Comparison of ENCODE assay signal across 11 cellular contexts in the genomic region with DNA sequence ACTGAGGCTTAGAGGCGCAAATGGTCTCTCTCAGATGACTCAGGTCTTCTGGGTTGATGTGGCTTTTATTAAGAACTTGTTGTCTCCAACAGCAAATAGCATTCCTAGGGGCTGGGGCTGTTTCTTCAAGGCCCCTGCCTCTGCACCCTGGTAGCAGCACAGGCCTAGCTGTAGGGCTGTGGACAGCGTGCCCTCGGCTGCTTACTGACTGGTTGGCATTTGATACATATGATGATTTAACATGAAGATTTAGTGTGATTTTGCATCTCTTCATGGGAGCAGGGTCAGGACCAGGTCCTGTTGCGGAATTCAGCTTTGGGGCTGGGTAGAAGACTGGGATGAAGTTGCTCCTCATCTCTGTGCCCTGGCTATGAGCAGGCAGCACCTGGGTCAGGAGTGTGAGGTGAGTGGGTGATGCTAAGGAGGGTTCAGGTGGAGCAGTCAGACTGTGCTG. TPM values are rescaled to one million over a fixed set of nuclear protein-coding genes. Genes with fewer than 3 reads are reported as not detected.
A peak's percentile ranks its signal among the peaks of the same experiment; 100 is the strongest.
DNase-seq lines count a peak whose midpoint lies in the region; ATAC-seq, FAIRE-seq and TF ChIP-seq lines count a peak whose summit lies in the region.
"Had no signal": no experiment of that assay in that cellular context is flagged by ENCODE, and none has a peak within 500 bp of the region (broad histone marks: within the 10 kb centered on the region; RNA-seq: fewer than 3 reads in every experiment).

No MANE protein-coding gene starts in this region.

- intact Hi-C loops in Right ventricle myocardium superior (cut with DNase I), result no loop called here
- intact Hi-C loops in activated T-helper 2 cell treated with anti-CD3 and anti-CD28 coated beads, Interferon-gamma antibody, Interleukin-2, Interleukin-4, amounts not matched to agents 10 μg/mL and 5 μg/mL and 100 μg/mL, durations not matched to agents 14 hours and 24 hours and 36 hours (cut with micrococcal nuclease), result loop anchor here (1.0 kb wide), 4 partner anchors 20 to 42 kb away; a partner anchor contains a TSS
- intact Hi-C loops in kidney (cut with DNase I), result no loop called here

- TF ChIP-seq CTCF in right atrium auricular region (IDR thresholded peaks at IDR 0.05) (no peak), kidney (IDR thresholded peaks at IDR 0.05; ENCODE audit: borderline replicate concordance, extremely low read depth, insufficient read depth) (no peak), upper lobe of left lung (IDR thresholded peaks at IDR 0.05) (no peak), omental fat pad (IDR thresholded peaks at IDR 0.05) (no peak)

- peaks cover 70% of the 10 kb centered on the region for H3K4me1 Mint-ChIP-seq in activated T-helper 2 cell treated with anti-CD3 and anti-CD28 coated beads, Interferon-gamma antibody, Interleukin-2, Interleukin-4, amounts not matched to agents 10 μg/mL and 5 μg/mL and 100 μg/mL, durations not matched to agents 14 hours and 24 hours and 36 hours (ENCODE audit: low read depth)

- H3K4me3 Mint-ChIP-seq in activated T-helper 2 cell treated with anti-CD3 and anti-CD28 coated beads, Interferon-gamma antibody, Interleukin-2, Interleukin-4, amounts not matched to agents 10 μg/mL and 5 μg/mL and 100 μg/mL, durations not matched to agents 14 hours and 24 hours and 36 hours (ENCODE audit: low read depth), result peak overlapping the region; percentile 66

- no peak overlapping the region for H3K9ac ChIP-seq in kidney (ENCODE audit: low read length in 2 of 2)

- no peak for TF ChIP-seq EP300 in upper lobe of left lung (IDR thresholded peaks at IDR 0.05)

- H3K27ac Mint-ChIP-seq in activated T-helper 2 cell treated with anti-CD3 and anti-CD28 coated beads, Interferon-gamma antibody, Interleukin-2, Interleukin-4, amounts not matched to agents 10 μg/mL and 5 μg/mL and 100 μg/mL, durations not matched to agents 14 hours and 24 hours and 36 hours, result peak overlapping the region; percentile 98

- FAIRE-seq in kidney (lab: Jason Lieb, UNC), result no peak

- ATAC-seq in Right ventricle myocardium superior (ENCODE audit: poor library complexity) (no peak), upper lobe of left lung (ENCODE audit: low FRiP score in 2 of 2) (peak in 1 of 2 donors; percentile 37), omental fat pad (ENCODE audit: low FRiP score) (no peak)

- H3K27me3 Mint-ChIP-seq in activated T-helper 2 cell treated with anti-CD3 and anti-CD28 coated beads, Interferon-gamma antibody, Interleukin-2, Interleukin-4, amounts not matched to agents 10 μg/mL and 5 μg/mL and 100 μg/mL, durations not matched to agents 14 hours and 24 hours and 36 hours (ENCODE audit: low read depth), result no peaks in the 10 kb centered on the region

- H3K9me3 ChIP-seq in right atrium auricular region (no peaks in the 10 kb centered on the region), kidney (ENCODE audit: control insufficient read depth in 1 of 2, low read length in 2 of 2) (no peaks in the 10 kb centered on the region), upper lobe of left lung (no peaks in the 10 kb centered on the region)
- H3K9me3 ChIP-seq: tibial nerve had no signal

- H3K36me3 ChIP-seq in right atrium auricular region (no peaks in the 10 kb centered on the region), kidney (ENCODE audit: control insufficient read depth in 1 of 2, insufficient read depth in 2 of 2, low read length in 2 of 2) (no peaks in the 10 kb centered on the region), upper lobe of left lung (no peaks in the 10 kb centered on the region)
- H3K36me3 ChIP-seq: tibial nerve had no signal

- DNase-seq in right atrium auricular region (ENCODE audit: low spot score) (no peak), Right ventricle myocardium superior (no peak), kidney (no peak), upper lobe of left lung (no peak), omental fat pad (ENCODE audit: low spot score) (no peak), NCI-H2029 treated with DMSO at 0.1 percent for 48 hours (lab: John Stamatoyannopoulos, UW) (no peak), NCI-H187 (lab: John Stamatoyannopoulos, UW) (no peak)
- no peak for DNase-seq in activated T-helper 2 cell treated with anti-CD3 and anti-CD28 coated beads, Interferon-gamma antibody, Interleukin-2, Interleukin-4, amounts not matched to agents 10 μg/mL and 5 μg/mL and 100 μg/mL, durations not matched to agents 14 hours and 24 hours and 36 hours (ENCODE audit: low spot score)
- DNase-seq: NCI-H1105 had no signal

- H3K27me3 ChIP-seq in right atrium auricular region (no peaks in the 10 kb centered on the region), upper lobe of left lung (no peaks in the 10 kb centered on the region)
- H3K27me3 ChIP-seq: tibial nerve had no signal

- H3K4me3 ChIP-seq in right atrium auricular region, result no peak overlapping the region
- no peak overlapping the region for H3K4me3 ChIP-seq in kidney (ENCODE audit: low read length in 2 of 2)
- H3K4me3 ChIP-seq in upper lobe of left lung, result no peak overlapping the region
- H3K4me3 ChIP-seq: SK-N-MC, tibial nerve had no signal

- peaks cover 4% of the 10 kb centered on the region for H3K36me3 Mint-ChIP-seq in activated T-helper 2 cell treated with anti-CD3 and anti-CD28 coated beads, Interferon-gamma antibody, Interleukin-2, Interleukin-4, amounts not matched to agents 10 μg/mL and 5 μg/mL and 100 μg/mL, durations not matched to agents 14 hours and 24 hours and 36 hours (ENCODE audit: low read depth)

- H3K9me3 Mint-ChIP-seq in activated T-helper 2 cell treated with anti-CD3 and anti-CD28 coated beads, Interferon-gamma antibody, Interleukin-2, Interleukin-4, amounts not matched to agents 10 μg/mL and 5 μg/mL and 100 μg/mL, durations not matched to agents 14 hours and 24 hours and 36 hours, result no peaks in the 10 kb centered on the region

- peaks cover 3 to 47% of the 10 kb centered on the region in 2 donors for H3K4me1 ChIP-seq in right atrium auricular region
- H3K4me1 ChIP-seq in kidney (ENCODE audit: control insufficient read depth in 1 of 2, insufficient read depth in 1 of 2, low read depth in 1 of 2, low read length in 2 of 2), result peaks cover 19 to 22% of the 10 kb centered on the region in 2 donors
- peaks cover 18 to 26% (median 24%) of the 10 kb centered on the region in 4 donors for H3K4me1 ChIP-seq in upper lobe of left lung

- no peak for TF ChIP-seq POLR2A in upper lobe of left lung (IDR thresholded peaks at IDR 0.05)

- peak overlapping the region; percentile 64 to 81 for H3K27ac ChIP-seq in right atrium auricular region
- peak overlapping the region; percentile 22 to 65 for H3K27ac ChIP-seq in kidney (ENCODE audit: low read depth in 2 of 2, low read length in 2 of 2)
- peak overlapping the region in 3 of 4 donors; percentile 9 to 44 (median 42) for H3K27ac ChIP-seq in upper lobe of left lung
- H3K27ac ChIP-seq: SK-N-MC, tibial nerve had no signal

- 90 to 93% methylated on average over 3 to 4 of the region's 4 CpGs for WGBS in upper lobe of left lung, 2 donors

RNA-seq across cellular contexts. Expression of a gene that starts 24.3 kb away (rescaled TPM):
- total RNA-seq in right atrium auricular region (100 to 1,000 TPM in 1 of 2 donors, 10 to 100 TPM in 1; 43.6 to 144 TPM), Right ventricle myocardium superior (11.4 TPM), kidney (59.5 TPM), upper lobe of left lung (10 to 100 TPM in 4 of 6 donors, 1 to 10 TPM in 2; 4.2 to 61.1 (median 19.8) TPM), omental fat pad (100 to 1,000 TPM in 1 of 4 donors, 10 to 100 TPM in 2, 1 to 10 TPM in 1; 6.8 to 224 (median 43.4) TPM)
- 185 and 190 TPM in 2 replicates for total RNA-seq in activated T-helper 2 cell treated with anti-CD3 and anti-CD28 coated beads, Interferon-gamma antibody, Interleukin-2, Interleukin-4, amounts not matched to agents 10 μg/mL and 5 μg/mL and 100 μg/mL, durations not matched to agents 14 hours and 24 hours and 36 hours
- polyA plus RNA-seq in kidney (ENCODE audit: insufficient read depth, low read depth, low replicate concordance), result 94.3 TPM

RNA-seq across cellular contexts. Expression of a gene that starts 26.2 kb away (rescaled TPM):
- total RNA-seq in right atrium auricular region, result 100 to 1,000 TPM; 157 to 167 TPM
- total RNA-seq in Right ventricle myocardium superior, result 207 TPM
- total RNA-seq in activated T-helper 2 cell treated with anti-CD3 and anti-CD28 coated beads, Interferon-gamma antibody, Interleukin-2, Interleukin-4, amounts not matched to agents 10 μg/mL and 5 μg/mL and 100 μg/mL, durations not matched to agents 14 hours and 24 hours and 36 hours, result 201 and 214 TPM in 2 replicates
- 227 TPM for total RNA-seq in kidney
- 317 TPM for polyA plus RNA-seq in kidney (ENCODE audit: insufficient read depth, low read depth, low replicate concordance)
- total RNA-seq in upper lobe of left lung, result 100 to 1,000 TPM; 133 to 212 (median 143) TPM
- total RNA-seq in omental fat pad, result 100 to 1,000 TPM in 3 of 4 donors, 10 to 100 TPM in 1; 90.2 to 156 (median 142) TPM

RNA-seq across cellular contexts. Expression of a gene that starts 48.5 kb away (rescaled TPM):
- total RNA-seq in right atrium auricular region (100 to 1,000 TPM; 121 to 236 TPM), Right ventricle myocardium superior (179 TPM), kidney (295 TPM), upper lobe of left lung (100 to 1,000 TPM in 4 of 6 donors, 10 to 100 TPM in 2; 71.2 to 347 (median 149) TPM), omental fat pad (100 to 1,000 TPM; 229 to 281 (median 256) TPM)
- total RNA-seq in activated T-helper 2 cell treated with anti-CD3 and anti-CD28 coated beads, Interferon-gamma antibody, Interleukin-2, Interleukin-4, amounts not matched to agents 10 μg/mL and 5 μg/mL and 100 μg/mL, durations not matched to agents 14 hours and 24 hours and 36 hours, result 1,115 and 1,128 TPM in 2 replicates
- 197 TPM for polyA plus RNA-seq in kidney (ENCODE audit: insufficient read depth, low read depth, low replicate concordance)

RNA-seq across cellular contexts. Expression of a gene that starts 51.6 kb away (rescaled TPM):
- total RNA-seq in right atrium auricular region (10 to 100 TPM in 1 of 2 donors, 1 to 10 TPM in 1; 6.7 to 12.3 TPM), Right ventricle myocardium superior (16.4 TPM), kidney (47.9 TPM), upper lobe of left lung (10 to 100 TPM; 13.5 to 33.5 (median 24.2) TPM), omental fat pad (10 to 100 TPM in 1 of 4 donors, 1 to 10 TPM in 3; 6.2 to 15.0 (median 7.2) TPM)
- 88.3 and 96.6 TPM in 2 replicates for total RNA-seq in activated T-helper 2 cell treated with anti-CD3 and anti-CD28 coated beads, Interferon-gamma antibody, Interleukin-2, Interleukin-4, amounts not matched to agents 10 μg/mL and 5 μg/mL and 100 μg/mL, durations not matched to agents 14 hours and 24 hours and 36 hours
- polyA plus RNA-seq in kidney (ENCODE audit: insufficient read depth, low read depth, low replicate concordance), result 9.5 TPM
